Comparison of ENCODE assay signal across 1 cellular context in genomic region chr15:55829826-55830225, GRCh38.
TF ChIP-seq lines count a peak whose summit lies in the region.

No MANE protein-coding gene starts in this region.

TF ChIP-seq in GM23338, 12 proteins besides CTCF, POLR2A, EP300 and RAD21 (continued from another document):
- TF ChIP-seq ZNF462 (CRISPR knock-in tag; IDR thresholded peaks at IDR 0.05): no peak
- TF ChIP-seq NANOG (IDR thresholded peaks at IDR 0.05; ENCODE audit: borderline replicate concordance): no peak
- no peak for TF ChIP-seq EZH2phosphoT487 (IDR thresholded peaks at IDR 0.05; ENCODE audit: unreplicated experiment)
